In genomic region chr5:62578540-62578939, GRCh38 we compare ENCODE assay signal across 8 cellular contexts. TPM values are rescaled to one million over a fixed set of nuclear protein-coding genes. Genes with fewer than 3 reads are reported as not detected.
A peak's percentile ranks its signal among the peaks of the same experiment; 100 is the strongest.
DNase-seq lines count a peak whose midpoint lies in the region; ATAC-seq and TF ChIP-seq lines count a peak whose summit lies in the region.

Gene LRRC70, plus strand, starts transcription at chr5:62578819. Its CDS starts 620 bp downstream, at chr5:62579439.

- intact Hi-C loops in breast epithelium (cut with DNase I; ENCODE audit: low total_unique reads): no loop called here
- intact Hi-C loops in MCF 10A (cut with micrococcal nuclease): no loop called here

- H3K4me1 Mint-ChIP-seq in MCF 10A (ENCODE audit: insufficient read depth, unreplicated experiment) (peaks cover 10% of the 10 kb centered on the region), H9 (peaks cover 2 to 8% of the 10 kb centered on the region in 2 experiments; a peak in 3 of 4 replicates)

- H3K27me3 Mint-ChIP-seq in MCF 10A (ENCODE audit: insufficient read depth, unreplicated experiment) (no peaks in the 10 kb centered on the region), H9 (ENCODE audit: low read depth) (no peaks in the 10 kb centered on the region)

- no peak within 1 kb of the TSS for H2BK5ac ChIP-seq in H9 (ENCODE audit: insufficient read length, low read length)

- H2BK20ac ChIP-seq in H9 (ENCODE audit: low read depth, low read length, poor library complexity, severe bottlenecking): no peak within 1 kb of the TSS

- no peak within 1 kb of the TSS for H4K8ac ChIP-seq in H9 (replicated peaks; ENCODE audit: insufficient read length, low read depth, low read length)

- BruUV-seq in MCF 10A (replicated peaks; lab: Mats Ljungman, UMichigan): no TSS peak

- H3K4me1 ChIP-seq in breast epithelium (no peaks in the 10 kb centered on the region), H9 (ENCODE audit: insufficient read depth, low read length) (no peaks in the 10 kb centered on the region)

- H3K36me3 Mint-ChIP-seq in MCF 10A (ENCODE audit: insufficient read depth, unreplicated experiment): peaks cover 13% of the 10 kb centered on the region
- H3K36me3 Mint-ChIP-seq in H9 (ENCODE audit: insufficient read depth in 1 of 3, low read depth in 3 of 3): no peaks in the 10 kb centered on the region; a peak in 1 of 7 replicates

- no peaks in the 10 kb centered on the region for H3K23me2 ChIP-seq in H9 (ENCODE audit: insufficient read length, low read depth, low read length, poor library complexity, severe bottlenecking)

- H4K20me1 ChIP-seq in H9 (ENCODE audit: control insufficient read depth, insufficient read depth, insufficient read length): no peaks in the 10 kb centered on the region

- H3K23ac ChIP-seq in H9 (ENCODE audit: insufficient read length, low read depth, low read length): no peak within 1 kb of the TSS

- no peaks in the 10 kb centered on the region for H3K9me3 ChIP-seq in breast epithelium
- no peaks in the 10 kb centered on the region for H3K9me3 ChIP-seq in H9 (ENCODE audit: control insufficient read depth, low read depth, low read length)

- no peak within 1 kb of the TSS for H3K56ac ChIP-seq in H9 (ENCODE audit: insufficient read length, low read depth, low read length)

- H3K27me3 ChIP-seq in breast epithelium: no peaks in the 10 kb centered on the region
- no peaks in the 10 kb centered on the region for H3K27me3 ChIP-seq in H9 (ENCODE audit: insufficient read depth, low read length)

- no peak within 1 kb of the TSS for H4K5ac ChIP-seq in H9 (ENCODE audit: insufficient read length, low read depth, low read length)

- no peak within 1 kb of the TSS for H3T11ph ChIP-seq in H9 (ENCODE audit: low read length)

- no peak within 1 kb of the TSS for H3K9ac ChIP-seq in H9 (ENCODE audit: extremely low read depth, insufficient read length, low read length)

- H3K79me2 ChIP-seq in H9 (ENCODE audit: insufficient read depth, low read length): no peaks in the 10 kb centered on the region

- H3K14ac ChIP-seq in H9 (ENCODE audit: insufficient read depth, low read length): no peak within 1 kb of the TSS

- H3K4me2 ChIP-seq in H9 (ENCODE audit: insufficient read depth, insufficient read length, low read length): no peak within 1 kb of the TSS

- H3K4me3 Mint-ChIP-seq in MCF 10A (ENCODE audit: unreplicated experiment) (no peak within 1 kb of the TSS), H9 (no peak within 1 kb of the TSS)

- no peak within 1 kb of the TSS for H3K18ac ChIP-seq in H9 (ENCODE audit: insufficient read length, low read depth, low read length)

- POLR2A ChIA-PET in MCF 10A (lab: Yijun Ruan, JAX): no interaction called here

- CTCF ChIA-PET in MCF 10A (lab: Yijun Ruan, JAX): interaction anchor here (0.6 to 1.0 kb wide), 3 partner anchors 30 to 212 kb away, joined by 3 to 9 read pairs (median 4); no protein-coding TSS in a partner anchor

- no peak for TF ChIP-seq POLR2A in breast epithelium (IDR thresholded peaks at IDR 0.05)

- peak; percentile 71 for ATAC-seq in HG02884 (IDR thresholded peaks at IDR 0.05; ENCODE audit: unreplicated experiment)

- H3K4ac ChIP-seq in H9 (ENCODE audit: low read depth, low read length): no peak within 1 kb of the TSS

- DNase-seq in breast epithelium (ENCODE audit: low spot score in 2 of 2) (no peak), MCF 10A (ENCODE audit: unreplicated experiment) (no peak), RKO (ENCODE audit: low spot score) (peak; percentile 11), fibroblast of villous mesenchyme (ENCODE audit: low read depth) (peak; percentile 75), stromal cell of bone marrow (ENCODE audit: low read depth) (peak; percentile 41), NCI-H2196 (lab: John Stamatoyannopoulos, UW; ENCODE audit: unreplicated experiment) (no peak), H9 (no peak)

- H3K36me3 ChIP-seq in breast epithelium: peaks cover 4% of the 10 kb centered on the region

- no CpG with 5 or more reads among the region's 4 CpGs for WGBS in H9 (ENCODE audit: extremely low coverage, insufficient read length, low lambda C conversion rate)

- H3K79me1 ChIP-seq in H9 (ENCODE audit: insufficient read depth, low read depth, low read length, poor library complexity, severe bottlenecking): no peaks in the 10 kb centered on the region

- H4K91ac ChIP-seq in H9 (ENCODE audit: insufficient read length, low read depth, low read length): no peak within 1 kb of the TSS

- H3K27ac ChIP-seq in breast epithelium: no peak within 1 kb of the TSS
- H3K27ac ChIP-seq in H9 (ENCODE audit: insufficient read length, low read depth, low read length): no peak within 1 kb of the TSS

- H3K9me3 Mint-ChIP-seq in MCF 10A (ENCODE audit: unreplicated experiment): no peaks in the 10 kb centered on the region
- H3K9me3 Mint-ChIP-seq in H9: no peaks in the 10 kb centered on the region

- H3K27ac Mint-ChIP-seq in MCF 10A (ENCODE audit: low read depth, unreplicated experiment): no peak within 1 kb of the TSS
- H3K27ac Mint-ChIP-seq in H9: peak within 1 kb of the TSS in 1 of 3 experiments; percentile 39; a peak in 2 of 7 replicates

- H2BK120ac ChIP-seq in H9 (ENCODE audit: low read depth, low read length, poor library complexity, severe bottlenecking): no peak within 1 kb of the TSS

- H2BK15ac ChIP-seq in H9 (ENCODE audit: low read depth, low read length): no peak within 1 kb of the TSS

- H2AK5ac ChIP-seq in H9 (ENCODE audit: insufficient read length, low read length): no peak within 1 kb of the TSS

- H3K4me3 ChIP-seq in breast epithelium (peak within 1 kb of the TSS; percentile 14 to 24 (median 20)), fibroblast of villous mesenchyme (ENCODE audit: low read depth, low read length) (no peak within 1 kb of the TSS)

- TF ChIP-seq CTCF in breast epithelium (IDR thresholded peaks at IDR 0.05) (no peak), MCF 10A (IDR thresholded peaks at IDR 0.05; ENCODE audit: unreplicated experiment) (no peak), fibroblast of villous mesenchyme (IDR thresholded peaks at IDR 0.05; ENCODE audit: insufficient read depth, low read depth, low read length) (no peak), H9 (conservative IDR thresholded peaks at IDR 0.05) (no peak)

- no peak within 1 kb of the TSS for H2AFZ ChIP-seq in H9 (ENCODE audit: low read length)

- H2BK12ac ChIP-seq in H9 (ENCODE audit: insufficient read length, low read depth, low read length): no peak within 1 kb of the TSS

RNA-seq across cellular contexts. Expression of gene LRRC70, which starts in this region (rescaled TPM):
- 1 to 10 TPM; 6.4 to 9.5 (median 8.6) TPM for total RNA-seq in breast epithelium
- 0.54 and 0.61 TPM in 2 replicates for total RNA-seq in MCF 10A (2022)
- total RNA-seq in fibroblast of villous mesenchyme: 0.64 and 1.3 TPM in 2 replicates
- total RNA-seq in H9 (2021): 0.55 and 1.1 TPM in 2 replicates

Comparison
In these comparisons a context has a peak if more than half of its experiments do, and no peak if none do; other contexts are left out.
1. DNase-seq: peak in RKO (single experiment), fibroblast of villous mesenchyme (single experiment) and stromal cell of bone marrow (single experiment); none in breast epithelium (0 of 2), MCF 10A (single experiment), NCI-H2196 (single experiment) and H9 (single experiment).